ENCODE assay signal across 8 cellular contexts in the genomic region with DNA sequence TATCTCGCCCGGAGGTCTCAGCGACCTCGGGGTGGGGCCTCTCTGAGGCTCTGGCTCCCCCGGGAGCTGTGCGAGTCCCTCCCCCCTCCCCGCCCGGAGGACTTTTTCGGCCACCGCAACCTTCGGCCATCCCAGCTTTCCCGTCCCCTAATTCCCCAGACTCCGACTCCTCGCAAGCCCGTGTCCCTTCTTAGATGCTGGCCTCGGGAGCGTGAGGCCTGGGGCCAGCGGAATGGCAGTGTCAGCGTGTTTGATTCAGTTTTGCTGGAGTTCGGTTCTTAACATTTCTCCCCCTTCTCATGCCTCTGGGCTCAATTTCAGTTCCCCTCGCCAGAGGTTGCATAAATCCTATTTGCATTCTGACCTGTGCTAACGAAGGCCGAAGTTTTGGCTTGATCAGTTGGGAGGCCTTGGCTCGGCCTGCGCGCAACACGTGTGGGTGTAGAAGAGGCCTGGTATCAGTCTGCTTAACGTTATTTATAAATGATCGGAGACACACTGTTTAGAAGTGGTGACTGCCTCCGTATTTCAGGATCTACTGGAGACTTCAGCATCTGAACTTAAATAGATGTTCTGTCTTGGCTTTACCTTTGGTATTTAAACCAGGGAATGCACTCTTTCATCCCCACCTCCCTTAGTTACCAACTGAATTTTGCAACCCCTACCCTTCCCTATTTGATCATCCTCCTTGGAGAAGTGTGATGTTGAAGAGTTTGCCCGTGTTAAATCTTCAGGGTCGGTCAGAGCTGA. TPM values are rescaled to one million over a fixed set of nuclear protein-coding genes. Genes with fewer than 3 reads are reported as not detected.
DNase-seq lines count a peak whose midpoint lies in the region; ATAC-seq, FAIRE-seq and TF ChIP-seq lines count a peak whose summit lies in the region.

No MANE protein-coding gene starts in this region.

- no peak for TF ChIP-seq POLR2A in endothelial cell of umbilical vein (IDR thresholded peaks at IDR 0.05; ENCODE audit: low read depth, low read length)

- intact Hi-C loops in endothelial cell of umbilical vein (cut with micrococcal nuclease), result loop anchor here (1.0 kb wide), 4 partner anchors 26 to 90 kb away; a partner anchor contains a TSS

- H3K9me3 ChIP-seq in BE2C (no peaks in the 10 kb centered on the region), endothelial cell of umbilical vein (replicated peaks; ENCODE audit: control insufficient read depth, insufficient read depth, low read length) (no peaks in the 10 kb centered on the region), mesodermal cell (ENCODE audit: control insufficient read depth, low read length) (no peaks in the 10 kb centered on the region), stomach smooth muscle (ENCODE audit: control insufficient read depth in 2 of 2, low read length in 2 of 2) (no peaks in the 10 kb centered on the region)

- peak overlapping the region; percentile 3 for H2AFZ ChIP-seq in endothelial cell of umbilical vein (ENCODE audit: low read depth, low read length)

- dilution Hi-C loops in endothelial cell of umbilical vein (cut with MboI; ENCODE audit: extremely low pct_ligation_motif_present, low sequenced_read_pairs), result no loop called here

- peak overlapping the region; percentile 73 for H3K27ac ChIP-seq in endothelial cell of umbilical vein (ENCODE audit: insufficient read depth, low read depth, low read length)
- H3K27ac ChIP-seq in mesodermal cell (ENCODE audit: low read depth, low read length, severe bottlenecking), result peak overlapping the region; percentile 93
- peak overlapping the region; percentile 98 for H3K27ac ChIP-seq in stomach smooth muscle (ENCODE audit: low read length)

- CTCF ChIA-PET in endothelial cell of umbilical vein (lab: Charles Lee), result interaction anchor here (1.3 to 1.9 kb wide), 3 partner anchors 47 to 159 kb away, joined by 4 to 8 read pairs (median 6); a partner anchor contains a TSS

- H3K79me2 ChIP-seq in endothelial cell of umbilical vein (ENCODE audit: control insufficient read depth, insufficient read depth, low read length), result peaks cover 55% of the 10 kb centered on the region

- H3K36me3 ChIP-seq in BE2C, result peaks cover 45% of the 10 kb centered on the region
- H3K36me3 ChIP-seq in endothelial cell of umbilical vein (ENCODE audit: control insufficient read depth in 2 of 2, extremely low read depth in 1 of 2, insufficient read depth in 2 of 2, low read length in 2 of 2), result peaks cover 16 to 20% of the 10 kb centered on the region in 2 experiments
- H3K36me3 ChIP-seq in mesodermal cell (ENCODE audit: control insufficient read depth, insufficient read depth, low read length), result peaks cover 47% of the 10 kb centered on the region
- peaks cover 18 to 19% of the 10 kb centered on the region in 2 donors for H3K36me3 ChIP-seq in stomach smooth muscle (ENCODE audit: control insufficient read depth in 2 of 2, insufficient read depth in 2 of 2, low read length in 2 of 2)

- ATAC-seq in HG03039 (IDR thresholded peaks at IDR 0.05; ENCODE audit: unreplicated experiment), result peak; percentile 0
- ATAC-seq in HG02970 (IDR thresholded peaks at IDR 0.05; ENCODE audit: low FRiP score, unreplicated experiment), result no peak

- peaks cover 4% of the 10 kb centered on the region for H4K20me1 ChIP-seq in endothelial cell of umbilical vein (replicated peaks; ENCODE audit: control insufficient read depth, extremely low read depth, insufficient read depth, low read length)

- TF ChIP-seq CTCF in BE2C (IDR thresholded peaks at IDR 0.05; ENCODE audit: low read depth, low read length) (no peak), endothelial cell of umbilical vein (IDR thresholded peaks at IDR 0.05; ENCODE audit: extremely low read depth in 1 of 2, insufficient read depth in 1 of 2, low read depth in 1 of 2, low read length in 2 of 2) (no peak)

- H3K4me2 ChIP-seq in endothelial cell of umbilical vein (ENCODE audit: insufficient read depth, low read length), result peak overlapping the region; percentile 95

- DNase-seq in BE2C (peak; percentile 33), endothelial cell of umbilical vein (ENCODE audit: low read depth, low spot score) (peak; percentile 40), NCI-H1694 treated with DMSO at 0.1 percent for 48 hours (lab: John Stamatoyannopoulos, UW) (no peak)
- DNase-seq in activated CD4-positive, alpha-beta T cell treated with anti-CD3 and anti-CD28 coated beads for 48 hours, result peak; percentile 46

- H3K9me1 ChIP-seq in endothelial cell of umbilical vein (replicated peaks; ENCODE audit: control insufficient read depth, extremely low read depth, insufficient read depth, low read length), result no peaks in the 10 kb centered on the region

- BruUV-seq in endothelial cell of umbilical vein (replicated peaks; lab: Mats Ljungman, UMichigan), result TSS peak; percentile 25

- H3K27me3 ChIP-seq in BE2C, result no peaks in the 10 kb centered on the region
- no peaks in the 10 kb centered on the region for H3K27me3 ChIP-seq in endothelial cell of umbilical vein (ENCODE audit: control insufficient read depth in 2 of 2, insufficient read depth in 2 of 2, low read length in 2 of 2)
- no peaks in the 10 kb centered on the region for H3K27me3 ChIP-seq in stomach smooth muscle (ENCODE audit: control insufficient read depth in 1 of 2, insufficient read depth in 2 of 2, low read length in 2 of 2)

- 0 to 1% methylated on average over 21 to 23 of the region's 32 CpGs for WGBS in mesodermal cell (ENCODE audit: insufficient coverage in 2 of 2), 2 experiments

- POLR2A ChIA-PET in endothelial cell of umbilical vein (lab: Charles Lee), result interaction anchor here (0.6 to 2.1 kb wide), 3 partner anchors 9 to 1210 kb away, joined by 3 to 12 read pairs (median 7); a partner anchor contains a TSS

- H3K4me1 ChIP-seq in BE2C (no peaks in the 10 kb centered on the region), endothelial cell of umbilical vein (ENCODE audit: control insufficient read depth, extremely low read depth, insufficient read depth, low read length) (peaks cover 35% of the 10 kb centered on the region), mesodermal cell (ENCODE audit: control insufficient read depth, insufficient read depth, low read length, poor library complexity, severe bottlenecking) (peaks cover 10% of the 10 kb centered on the region), stomach smooth muscle (ENCODE audit: control insufficient read depth, insufficient read depth, low read length) (peaks cover 40% of the 10 kb centered on the region)

- FAIRE-seq in endothelial cell of umbilical vein (lab: Jason Lieb, UNC), result no peak

- H3K9ac ChIP-seq in endothelial cell of umbilical vein (replicated peaks; ENCODE audit: extremely low read depth, insufficient read depth, low read length) (peak overlapping the region; percentile 90), stomach smooth muscle (ENCODE audit: low read length in 2 of 2) (peak overlapping the region; percentile 92 to 93)

- peak overlapping the region; percentile 96 for H3K4me3 ChIP-seq in BE2C (ENCODE audit: low read depth, low read length)
- peak overlapping the region; percentile 86 to 98 (median 86) for H3K4me3 ChIP-seq in endothelial cell of umbilical vein (replicated peaks in 1 of 3; ENCODE audit: insufficient read depth in 1 of 3, low read depth in 1 of 3, low read length in 3 of 3)
- H3K4me3 ChIP-seq in mesodermal cell (ENCODE audit: extremely low read depth, insufficient read depth, low read length, poor library complexity, severe bottlenecking), result peak overlapping the region; percentile 95
- H3K4me3 ChIP-seq in stomach smooth muscle (ENCODE audit: low read length in 2 of 2), result peak overlapping the region; percentile 78 to 91

TF ChIP-seq in endothelial cell of umbilical vein, 7 proteins besides CTCF, POLR2A, EP300 and RAD21:
- TF ChIP-seq, protein P1, sequence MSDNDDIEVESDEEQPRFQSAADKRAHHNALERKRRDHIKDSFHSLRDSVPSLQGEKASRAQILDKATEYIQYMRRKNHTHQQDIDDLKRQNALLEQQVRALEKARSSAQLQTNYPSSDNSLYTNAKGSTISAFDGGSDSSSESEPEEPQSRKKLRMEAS (IDR thresholded peaks at IDR 0.05; ENCODE audit: insufficient read depth, insufficient read length), result no peak
- TF ChIP-seq JUN (IDR thresholded peaks at IDR 0.05; ENCODE audit: borderline replicate concordance, insufficient read depth, insufficient read length, low read depth) (no peak), FOS (IDR thresholded peaks at IDR 0.05; ENCODE audit: borderline replicate concordance, insufficient read depth, low read length) (no peak), MYC (IDR thresholded peaks at IDR 0.05; ENCODE audit: low read depth, low read length) (no peak), EZH2 (IDR thresholded peaks at IDR 0.05; ENCODE audit: borderline replicate concordance, low read depth, low read length, severe bottlenecking) (no peak), POLR2AphosphoS5 (IDR thresholded peaks at IDR 0.05; ENCODE audit: insufficient read depth, low read depth, low read length) (no peak), GATA2 (IDR thresholded peaks at IDR 0.05; ENCODE audit: insufficient read depth, insufficient read length, low read depth, low read length) (no peak)

RNA-seq across cellular contexts. Expression of a gene that starts 0.8 kb away (rescaled TPM):
- polyA plus RNA-seq in BE2C (2012; ENCODE audit: insufficient read depth, insufficient read length, low read depth), result 228 TPM
- total RNA-seq in endothelial cell of umbilical vein, result 1,253 and 1,310 TPM in 2 replicates
- 188 and 310 TPM in 2 replicates for polyA plus RNA-seq in endothelial cell of umbilical vein
- 622 and 672 TPM in 2 replicates for polyA plus RNA-seq in endothelial cell of umbilical vein (2011; cell fraction: cytosol; rRNA removed)
- 1,138 and 1,640 TPM in 2 replicates for polyA plus RNA-seq in endothelial cell of umbilical vein (2011; cell fraction: nucleus; rRNA removed)
- polyA plus RNA-seq in endothelial cell of umbilical vein (2012), result 967 and 1,014 TPM in 2 replicates
- 299 and 328 TPM in 2 replicates for polyA minus RNA-seq in endothelial cell of umbilical vein
- 72.4 TPM for polyA minus RNA-seq in endothelial cell of umbilical vein (2011; cell fraction: cytosol; rRNA and poly(A)+ RNA removed)
- polyA minus RNA-seq in endothelial cell of umbilical vein (2011; cell fraction: nucleus; rRNA and poly(A)+ RNA removed), result 434 and 718 TPM in 2 replicates
- polyA plus RNA-seq in mesodermal cell (2013, experiment 1 of 2), result 1,475 TPM
- polyA plus RNA-seq in mesodermal cell (2013, experiment 2 of 2), result 1,549 TPM

RNA-seq across cellular contexts. Expression of a gene that starts 34.7 kb away (rescaled TPM):
- 27.5 TPM for polyA plus RNA-seq in BE2C (2012; ENCODE audit: insufficient read depth, insufficient read length, low read depth)
- 35.1 and 36.8 TPM in 2 replicates for total RNA-seq in endothelial cell of umbilical vein
- 13.8 and 17.6 TPM in 2 replicates for polyA plus RNA-seq in endothelial cell of umbilical vein
- polyA plus RNA-seq in endothelial cell of umbilical vein (2011; cell fraction: cytosol; rRNA removed), result 16.5 and 18.1 TPM in 2 replicates
- 29.0 and 40.9 TPM in 2 replicates for polyA plus RNA-seq in endothelial cell of umbilical vein (2011; cell fraction: nucleus; rRNA removed)
- polyA plus RNA-seq in endothelial cell of umbilical vein (2012), result 27.8 and 35.9 TPM in 2 replicates
- polyA minus RNA-seq in endothelial cell of umbilical vein, result 17.9 and 18.1 TPM in 2 replicates
- polyA minus RNA-seq in endothelial cell of umbilical vein (2011; cell fraction: cytosol; rRNA and poly(A)+ RNA removed), result 13.5 TPM
- polyA minus RNA-seq in endothelial cell of umbilical vein (2011; cell fraction: nucleus; rRNA and poly(A)+ RNA removed), result 21.6 and 31.0 TPM in 2 replicates
- 37.7 TPM for polyA plus RNA-seq in mesodermal cell (2013, experiment 1 of 2)
- polyA plus RNA-seq in mesodermal cell (2013, experiment 2 of 2), result 39.3 TPM
